Comparison of ENCODE assay signal across 9 cellular contexts in genomic region chr6:132333639-132334516, GRCh38.
DNase-seq lines count a peak whose midpoint lies in the region; FAIRE-seq and TF ChIP-seq lines count a peak whose summit lies in the region.
"Had no signal": no experiment of that assay in that cellular context is flagged by ENCODE, and none has a peak within 500 bp of the region (broad histone marks: within the 10 kb centered on the region; RNA-seq: fewer than 3 reads in every experiment).

No MANE protein-coding gene starts in this region.

- no peak overlapping the region for H3K4me3 ChIP-seq in adipocyte (ENCODE audit: low read length)
- H3K4me3 ChIP-seq in hepatocyte: no peak overlapping the region
- no peak overlapping the region for H3K4me3 ChIP-seq in small intestine (ENCODE audit: low read depth in 1 of 2, low read length in 2 of 2)
- H3K4me3 ChIP-seq: prostate gland had no signal

- H3K36me3 Mint-ChIP-seq in activated T-cell treated with anti-CD3 and anti-CD28 coated beads, Interleukin-2, amount 50 U/mL, for 24 hours (ENCODE audit: low read depth): no peaks in the 10 kb centered on the region
- H3K36me3 Mint-ChIP-seq in glutamatergic neuron (ENCODE audit: unreplicated experiment): no peaks in the 10 kb centered on the region

- H3K4me2 ChIP-seq in hepatocyte: peak overlapping the region; percentile 64

- FAIRE-seq in small intestine (lab: Jason Lieb, UNC): no peak

- peaks cover 18% of the 10 kb centered on the region for H3K27me3 Mint-ChIP-seq in activated T-cell treated with anti-CD3 and anti-CD28 coated beads, Interleukin-2, amount 50 U/mL, for 24 hours
- H3K27me3 Mint-ChIP-seq in glutamatergic neuron (ENCODE audit: unreplicated experiment): peaks cover 2% of the 10 kb centered on the region

- H3K4me1 Mint-ChIP-seq in activated T-cell treated with anti-CD3 and anti-CD28 coated beads, Interleukin-2, amount 50 U/mL, for 24 hours (ENCODE audit: low read depth): no peaks in the 10 kb centered on the region
- H3K4me1 Mint-ChIP-seq in glutamatergic neuron (ENCODE audit: low read depth, unreplicated experiment): peaks cover 4% of the 10 kb centered on the region

- H3K9me3 Mint-ChIP-seq in activated T-cell treated with anti-CD3 and anti-CD28 coated beads, Interleukin-2, amount 50 U/mL, for 24 hours: no peaks in the 10 kb centered on the region
- H3K9me3 Mint-ChIP-seq in glutamatergic neuron (ENCODE audit: unreplicated experiment): peaks cover 2% of the 10 kb centered on the region

- H3K9me3 ChIP-seq in adipocyte (ENCODE audit: control insufficient read depth, low read length) (no peaks in the 10 kb centered on the region), hepatocyte (ENCODE audit: low read depth) (no peaks in the 10 kb centered on the region), small intestine (ENCODE audit: control insufficient read depth, low read depth) (no peaks in the 10 kb centered on the region)
- H3K9me3 ChIP-seq: prostate gland had no signal

- H3K4me3 Mint-ChIP-seq in activated T-cell treated with anti-CD3 and anti-CD28 coated beads, Interleukin-2, amount 50 U/mL, for 24 hours: no peak overlapping the region
- H3K4me3 Mint-ChIP-seq in glutamatergic neuron (ENCODE audit: unreplicated experiment): no peak overlapping the region

- H3K27ac ChIP-seq in hepatocyte (peak overlapping the region; percentile 70), small intestine (ENCODE audit: low read depth in 1 of 2, low read length in 1 of 2) (no peak overlapping the region)
- H3K27ac ChIP-seq: prostate gland had no signal

- TF ChIP-seq CTCF in hepatocyte (IDR thresholded peaks at IDR 0.05; ENCODE audit: poor library complexity): no peak
- TF ChIP-seq CTCF in glutamatergic neuron (IDR thresholded peaks at IDR 0.05; ENCODE audit: partially characterized antibody, unreplicated experiment): no peak

- H3K4me1 ChIP-seq in adipocyte (ENCODE audit: control insufficient read depth, insufficient read depth, low read length): peaks cover 14% of the 10 kb centered on the region
- no peaks in the 10 kb centered on the region for H3K4me1 ChIP-seq in hepatocyte (ENCODE audit: insufficient read depth)
- H3K4me1 ChIP-seq in small intestine (ENCODE audit: control insufficient read depth in 2 of 2, insufficient read depth in 1 of 2, low read depth in 1 of 2, low read length in 1 of 2): no peaks in the 10 kb centered on the region
- H3K4me1 ChIP-seq: prostate gland had no signal

- H3K9me2 ChIP-seq in hepatocyte (replicated peaks; ENCODE audit: insufficient read depth): no peaks in the 10 kb centered on the region

- H3K27me3 ChIP-seq in adipocyte (replicated peaks; ENCODE audit: control insufficient read depth, insufficient read depth, low read length): no peaks in the 10 kb centered on the region
- no peaks in the 10 kb centered on the region for H3K27me3 ChIP-seq in hepatocyte
- H3K27me3 ChIP-seq in small intestine (ENCODE audit: control insufficient read depth in 2 of 2, insufficient read depth in 2 of 2, low read length in 2 of 2): no peaks in the 10 kb centered on the region

- peak overlapping the region; percentile 15 for H2AFZ ChIP-seq in hepatocyte

- no peak overlapping the region for H3K9ac ChIP-seq in adipocyte (ENCODE audit: low read length)

- DNase-seq in H4 (ENCODE audit: low spot score) (peak; percentile 38), adipocyte (ENCODE audit: low read depth) (peak; percentile 58), hepatocyte (ENCODE audit: low spot score) (peak; percentile 72), small intestine (peak; percentile 60), NCI-H2107 (lab: John Stamatoyannopoulos, UW) (no peak), NCI-H82 (lab: John Stamatoyannopoulos, UW) (no peak), glutamatergic neuron (no peak)
- no peak for DNase-seq in activated T-cell treated with anti-CD3 and anti-CD28 coated beads, Interleukin-2, amount 50 U/mL, for 24 hours

- no peak overlapping the region for H3K27ac Mint-ChIP-seq in activated T-cell treated with anti-CD3 and anti-CD28 coated beads, Interleukin-2, amount 50 U/mL, for 24 hours
- no peak overlapping the region for H3K27ac Mint-ChIP-seq in glutamatergic neuron (ENCODE audit: unreplicated experiment)

- H3K79me2 ChIP-seq in hepatocyte: no peaks in the 10 kb centered on the region

- 28% methylated on average over 6 of the region's 6 CpGs for WGBS in hepatocyte (ENCODE audit: low lambda C conversion rate, missing lambda C conversion rate)
- 12 to 48% (median 21%) methylated on average over 6 of the region's 6 CpGs for WGBS in small intestine, 3 donors

- no peaks in the 10 kb centered on the region for H4K20me1 ChIP-seq in hepatocyte (ENCODE audit: insufficient read depth, poor library complexity, severe bottlenecking)

- H3K36me3 ChIP-seq in adipocyte (ENCODE audit: control insufficient read depth, insufficient read depth, low read length, severe bottlenecking) (no peaks in the 10 kb centered on the region), hepatocyte (replicated peaks; ENCODE audit: insufficient read depth, low read depth) (no peaks in the 10 kb centered on the region), small intestine (ENCODE audit: control insufficient read depth in 2 of 2, insufficient read depth in 2 of 2, low read length in 2 of 2) (no peaks in the 10 kb centered on the region)
- H3K36me3 ChIP-seq: prostate gland had no signal

Comparison
In these comparisons a context has a peak if more than half of its experiments do, and no peak if none do; other contexts are left out.
1. DNase-seq: peak in H4 (single experiment), adipocyte (single experiment), hepatocyte (single experiment) and small intestine (single experiment); none in activated T-cell treated with anti-CD3 and anti-CD28 coated beads, Interleukin-2, amount 50 U/mL, for 24 hours (single experiment), NCI-H2107 (single experiment), NCI-H82 (single experiment) and glutamatergic neuron (single experiment).